8 cellular contexts compared by ENCODE assay signal in genomic region chr5:149960272-149961185, GRCh38. TPM values are rescaled to one million over a fixed set of nuclear protein-coding genes. Genes with fewer than 3 reads are reported as not detected.
DNase-seq lines count a peak whose midpoint lies in the region; ATAC-seq and TF ChIP-seq lines count a peak whose summit lies in the region.

Gene SLC26A2, plus strand, starts transcription at chr5:149960758. Its CDS starts 16,895 bp downstream, at chr5:149977653.

- H3K27me3 ChIP-seq in DOHH2 (ENCODE audit: control insufficient read depth, low read length) (no peaks in the 10 kb centered on the region), GM23248 (replicated peaks; ENCODE audit: insufficient read depth) (no peaks in the 10 kb centered on the region), fibroblast of lung (ENCODE audit: control insufficient read depth, insufficient read depth, low read length) (no peaks in the 10 kb centered on the region)

- POLR2A ChIA-PET in naive thymus-derived CD8-positive, alpha-beta T cell (lab: Charles Lee), result interaction anchor here (1.0 to 1.5 kb wide), 5 partner anchors 9 to 719 kb away, joined by 3 to 11 read pairs (median 3); partner anchors contain the start of genes HMGXB3 and TIGD6

- H3K27ac ChIP-seq in DOHH2 (ENCODE audit: low read depth, low read length), result peak within 1 kb of the TSS; percentile 20; the same call in 1 of the 2 replicates
- peak within 1 kb of the TSS; percentile 96 for H3K27ac ChIP-seq in GM23248
- peak within 1 kb of the TSS; percentile 68 for H3K27ac ChIP-seq in fibroblast of lung (ENCODE audit: insufficient read depth, low read length)

- H3K9me3 Mint-ChIP-seq in activated T-helper 17 cell treated with anti-CD3 and anti-CD28 coated beads, Interleukin-2, amount 50 U/mL, for 72 hours, result no peaks in the 10 kb centered on the region
- H3K9me3 Mint-ChIP-seq in naive thymus-derived CD8-positive, alpha-beta T cell, result no peaks in the 10 kb centered on the region

- H3F3A ChIP-seq in DOHH2 (ENCODE audit: control insufficient read depth, insufficient read depth), result peaks cover 5% of the 10 kb centered on the region; the same call in 1 of the 2 replicates
- peaks cover 22% of the 10 kb centered on the region for H3F3A ChIP-seq in GM23248 (ENCODE audit: insufficient read depth)

- peaks cover 15% of the 10 kb centered on the region for H3K36me3 Mint-ChIP-seq in activated T-helper 17 cell treated with anti-CD3 and anti-CD28 coated beads, Interleukin-2, amount 50 U/mL, for 72 hours (ENCODE audit: low read depth)
- H3K36me3 Mint-ChIP-seq in naive thymus-derived CD8-positive, alpha-beta T cell, result peaks cover 0 to 2% (median 0%) of the 10 kb centered on the region in 3 donors

- 1% methylated on average over 56 to 68 of the region's 84 CpGs for WGBS in GM23248 (ENCODE audit: low coverage in 1 of 2, low lambda C conversion rate in 2 of 2, missing lambda C conversion rate in 2 of 2), 2 experiments

- ATAC-seq in activated T-helper 17 cell treated with anti-CD3 and anti-CD28 coated beads, Interleukin-2, amount 50 U/mL, for 72 hours (replicated peaks), result peak; percentile 98
- ATAC-seq in naive thymus-derived CD8-positive, alpha-beta T cell, result peak; percentile 97 to 99

- H3K4me1 ChIP-seq in DOHH2 (ENCODE audit: control insufficient read depth, low read length) (peaks cover 24% of the 10 kb centered on the region), GM23248 (ENCODE audit: insufficient read depth) (peaks cover 4% of the 10 kb centered on the region), fibroblast of lung (ENCODE audit: control insufficient read depth, extremely low read depth, insufficient read depth, low read length) (peaks cover 5% of the 10 kb centered on the region)

- H3K27me3 Mint-ChIP-seq in activated T-helper 17 cell treated with anti-CD3 and anti-CD28 coated beads, Interleukin-2, amount 50 U/mL, for 72 hours, result no peaks in the 10 kb centered on the region
- H3K27me3 Mint-ChIP-seq in naive thymus-derived CD8-positive, alpha-beta T cell, result no peaks in the 10 kb centered on the region

- H3K4me3 Mint-ChIP-seq in activated T-helper 17 cell treated with anti-CD3 and anti-CD28 coated beads, Interleukin-2, amount 50 U/mL, for 72 hours, result peak within 1 kb of the TSS; percentile 97
- peak within 1 kb of the TSS; percentile 92 to 99 (median 98) for H3K4me3 Mint-ChIP-seq in naive thymus-derived CD8-positive, alpha-beta T cell

- DNase-seq in GM23248, result peak; percentile 100
- peak; percentile 98 for DNase-seq in Kasumi-1 (lab: John Stamatoyannopoulos, UW)
- peak; percentile 95 for DNase-seq in RPMI7951 (ENCODE audit: low read depth)
- DNase-seq in fibroblast of lung (ENCODE audit: low read depth in 2 of 2), result peak; percentile 98
- peak; percentile 85 to 96 (median 90) for DNase-seq in naive thymus-derived CD8-positive, alpha-beta T cell
- DNase-seq in stimulated activated naive CD4-positive, alpha-beta T cell (lab: John Stamatoyannopoulos, UW), result peak; percentile 86 to 94 (median 88)

- H3K4me3 ChIP-seq in DOHH2 (ENCODE audit: low read length) (peak within 1 kb of the TSS; percentile 79), GM23248 (peak within 1 kb of the TSS; percentile 73), fibroblast of lung (replicated peaks in 1 of 4; ENCODE audit: control extremely low read depth in 1 of 4, insufficient read depth in 1 of 4, low read depth in 3 of 4, low read length in 4 of 4) (peak within 1 kb of the TSS; percentile 62 to 84 (median 80))

- H3K9me2 ChIP-seq in DOHH2 (replicated peaks; ENCODE audit: control insufficient read depth, low read length) (no peaks in the 10 kb centered on the region), GM23248 (ENCODE audit: insufficient read depth) (no peaks in the 10 kb centered on the region)

- H3K79me2 ChIP-seq in DOHH2 (ENCODE audit: control insufficient read depth, low read length) (no peaks in the 10 kb centered on the region), GM23248 (ENCODE audit: insufficient read depth) (0 out of 2 replicates have a peak, but pooled peaks cover 7% of the 10 kb centered on the region), fibroblast of lung (ENCODE audit: control insufficient read depth, insufficient read depth, low read length) (no peaks in the 10 kb centered on the region)

- H3K9me3 ChIP-seq in DOHH2 (ENCODE audit: control insufficient read depth, insufficient read depth, low read length) (no peaks in the 10 kb centered on the region), GM23248 (ENCODE audit: low read depth) (no peaks in the 10 kb centered on the region), fibroblast of lung (ENCODE audit: control insufficient read depth, insufficient read depth, low read depth, low read length) (no peaks in the 10 kb centered on the region)

- H2AFZ ChIP-seq in GM23248 (peak within 1 kb of the TSS; percentile 95), fibroblast of lung (ENCODE audit: low read length) (peak within 1 kb of the TSS; percentile 86)

- H3K9ac ChIP-seq in GM23248, result peak within 1 kb of the TSS; percentile 89
- peak within 1 kb of the TSS; percentile 65 for H3K9ac ChIP-seq in fibroblast of lung (ENCODE audit: insufficient read depth, low read length)

- no peaks in the 10 kb centered on the region for H3K36me3 ChIP-seq in DOHH2 (ENCODE audit: control insufficient read depth, low read length)
- H3K36me3 ChIP-seq in GM23248 (ENCODE audit: low read depth), result no peaks in the 10 kb centered on the region
- no peaks in the 10 kb centered on the region for H3K36me3 ChIP-seq in fibroblast of lung (ENCODE audit: control insufficient read depth, insufficient read depth, low read length)

- H3K27ac Mint-ChIP-seq in activated T-helper 17 cell treated with anti-CD3 and anti-CD28 coated beads, Interleukin-2, amount 50 U/mL, for 72 hours, result peak within 1 kb of the TSS; percentile 99
- H3K27ac Mint-ChIP-seq in naive thymus-derived CD8-positive, alpha-beta T cell, result peak within 1 kb of the TSS; percentile 96 to 99 (median 98)

- peaks cover 31% of the 10 kb centered on the region for H3K4me1 Mint-ChIP-seq in activated T-helper 17 cell treated with anti-CD3 and anti-CD28 coated beads, Interleukin-2, amount 50 U/mL, for 72 hours
- peaks cover 24 to 42% (median 38%) of the 10 kb centered on the region in 4 donors for H3K4me1 Mint-ChIP-seq in naive thymus-derived CD8-positive, alpha-beta T cell

- TF ChIP-seq CTCF in DOHH2 (IDR thresholded peaks at IDR 0.05; ENCODE audit: low read depth, low read length, poor library complexity, severe bottlenecking), result no peak
- no peak for TF ChIP-seq CTCF in fibroblast of lung (conservative IDR thresholded peaks at IDR 0.05 in 1 of 2, IDR thresholded peaks at IDR 0.05 in 1 of 2; ENCODE audit: low read depth in 1 of 2, low read length in 2 of 2)

- in situ Hi-C loops in GM23248 (cut with MboI), result loop anchor here (10.0 kb wide), 2 partner anchors 106 to 326 kb away; no protein-coding TSS in a partner anchor

- H4K20me1 ChIP-seq in DOHH2 (ENCODE audit: control insufficient read depth, insufficient read depth, low read depth, low read length) (no peaks in the 10 kb centered on the region), GM23248 (ENCODE audit: insufficient read depth) (no peaks in the 10 kb centered on the region), fibroblast of lung (ENCODE audit: control insufficient read depth, extremely low read depth, insufficient read depth, low read length) (no peaks in the 10 kb centered on the region)

- H3K4me2 ChIP-seq in DOHH2 (ENCODE audit: low read length) (peak within 1 kb of the TSS; percentile 81), GM23248 (ENCODE audit: unreplicated experiment) (peak within 1 kb of the TSS; percentile 80), fibroblast of lung (ENCODE audit: extremely low read depth, insufficient read depth, low read length) (peak within 1 kb of the TSS; percentile 89)

RNA-seq across cellular contexts. Expression of gene SLC26A2, which starts in this region (rescaled TPM):
- total RNA-seq in GM23248 (2014; rRNA removed; shearing (Covaris generic)), result 11.1 and 11.4 TPM in 2 replicates
- polyA plus RNA-seq in GM23248 (2016; fragmentation: Nextera tagmentation; extraction: Ambion mirVana), result 5.2 and 6.2 TPM in 2 replicates
- total RNA-seq in RPMI7951 (2014; rRNA removed; shearing (Covaris generic)), result 12.5 and 13.6 TPM in 2 replicates
- total RNA-seq in activated T-helper 17 cell treated with anti-CD3 and anti-CD28 coated beads, Interleukin-2, amount 50 U/mL, for 72 hours, result 1 to 10 TPM; 6.9 to 8.9 TPM
- 11.6 and 15.7 TPM in 2 replicates for total RNA-seq in fibroblast of lung
- 7.7 and 10.3 TPM in 2 replicates for polyA plus RNA-seq in fibroblast of lung
- 4.8 and 6.7 TPM in 2 replicates for polyA plus RNA-seq in fibroblast of lung (2012)
- polyA minus RNA-seq in fibroblast of lung (ENCODE audit: low replicate concordance), result 9.2 and 17.6 TPM in 2 replicates
- total RNA-seq in naive thymus-derived CD8-positive, alpha-beta T cell, result 10 to 100 TPM; 14.7 to 16.9 TPM
- 1 to 10 TPM; 2.5 to 3.0 (median 2.6) TPM for polyA plus RNA-seq in naive thymus-derived CD8-positive, alpha-beta T cell

Comparison
In these comparisons a context has a peak if more than half of its experiments do, and no peak if none do; other contexts are left out.
1. Peak in every context shown above with its lines: DNase-seq, ATAC-seq, H3K4me3 ChIP-seq and H3K27ac ChIP-seq.
2. H3K27ac ChIP-seq: peak in every context shown above with its lines; median percentile 96 in GM23248; 68 in fibroblast of lung; 20 in DOHH2.